Comparison of ENCODE assay signal across 25 cellular contexts in the genomic region with DNA sequence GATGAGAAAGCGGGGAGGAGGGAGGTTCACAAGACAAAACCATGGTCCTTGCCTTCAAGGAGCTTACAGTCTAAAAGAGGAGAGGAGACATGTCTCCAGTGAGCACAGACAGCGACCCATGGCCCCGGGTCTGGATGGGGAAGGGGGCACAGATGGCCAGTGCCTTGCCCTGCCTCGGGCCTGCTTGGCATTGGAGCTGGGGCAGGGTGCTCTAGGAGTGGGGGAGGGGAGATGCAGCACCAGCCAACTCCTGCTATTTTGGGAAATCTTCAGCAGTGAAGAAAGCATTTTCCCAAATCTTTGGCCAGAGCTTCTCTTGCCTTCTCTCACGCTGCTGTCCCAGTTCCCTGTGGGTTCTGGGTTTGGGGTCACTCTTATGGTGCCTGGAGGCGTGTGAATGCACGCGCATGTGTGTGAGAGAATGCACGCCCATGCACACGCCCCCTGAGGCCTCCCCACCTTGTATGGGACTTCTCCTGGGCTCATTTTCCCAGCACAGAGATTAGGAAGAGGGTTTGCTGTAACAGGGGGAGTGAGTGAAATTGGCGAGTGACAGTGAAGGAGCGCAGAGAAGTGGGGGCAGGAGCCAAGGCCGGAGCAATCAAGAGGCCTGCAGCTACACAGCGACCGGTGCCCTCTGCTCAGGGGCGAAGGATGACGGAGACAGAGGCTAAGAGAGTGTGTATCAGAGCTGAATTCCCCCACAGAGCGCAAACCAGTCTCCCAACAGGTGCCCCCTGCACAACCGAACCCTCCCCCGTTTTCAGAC.
DNase-seq lines count a peak whose midpoint lies in the region; ATAC-seq, FAIRE-seq and TF ChIP-seq lines count a peak whose summit lies in the region.
"Had no signal": no experiment of that assay in that cellular context is flagged by ENCODE, and none has a peak within 500 bp of the region (broad histone marks: within the 10 kb centered on the region; RNA-seq: fewer than 3 reads in every experiment).

No MANE protein-coding gene starts in this region.

- intact Hi-C loops in left ventricle myocardium superior (cut with micrococcal nuclease): no loop called here

- no peak overlapping the region for H3K23ac ChIP-seq in H9 (ENCODE audit: insufficient read length, low read depth, low read length)
- no peak overlapping the region for H3K23ac ChIP-seq in H1 (ENCODE audit: insufficient read length)

- H3K27ac ChIP-seq in H9 (ENCODE audit: insufficient read length, low read depth, low read length) (no peak overlapping the region), H1 (ENCODE audit: low read depth, low read length) (no peak overlapping the region), neural progenitor cell (no peak overlapping the region)
- H3K27ac ChIP-seq: BLaER1 treated with 17β-estradiol and CSF1 and Interleukin-3, amounts not matched to agents 10 nM and 100 nM had no signal

- no peak for TF ChIP-seq RAD21 in H1 (IDR thresholded peaks at IDR 0.05 in 1 of 2, conservative IDR thresholded peaks at IDR 0.05 in 1 of 2; ENCODE audit: low read depth in 2 of 2, low read length in 2 of 2)

- H3K4me3 Mint-ChIP-seq in H9: no peak overlapping the region
- no peak overlapping the region for H3K4me3 Mint-ChIP-seq in neural progenitor cell
- H3K4me3 Mint-ChIP-seq in activated T-cell treated with anti-CD3 and anti-CD28 coated beads, Interleukin-2, amount 50 U/mL, for 72 hours: no peak overlapping the region
- H3K4me3 Mint-ChIP-seq in naive thymus-derived CD8-positive, alpha-beta T cell: no peak overlapping the region
- H3K4me3 Mint-ChIP-seq: CD4-positive, alpha-beta memory T cell had no signal

- H2BK12ac ChIP-seq in H9 (ENCODE audit: insufficient read length, low read depth, low read length) (no peak overlapping the region), H1 (ENCODE audit: low read depth, low read length) (peak overlapping the region; percentile 42; the same call in 1 of the 2 replicates)

- no peak overlapping the region for H3K18ac ChIP-seq in H9 (ENCODE audit: insufficient read length, low read depth, low read length)
- no peak overlapping the region for H3K18ac ChIP-seq in H1 (ENCODE audit: extremely low read depth, low read length)

- peak; percentile 39 for ATAC-seq in left ventricle myocardium superior
- ATAC-seq in activated T-cell treated with anti-CD3 and anti-CD28 coated beads, Interleukin-2, amount 50 U/mL, for 72 hours (replicated peaks in 1 of 2): no peak
- ATAC-seq in naive thymus-derived CD8-positive, alpha-beta T cell: no peak

- WGBS in H9 (ENCODE audit: extremely low coverage, insufficient read length, low lambda C conversion rate): no CpG with 5 or more reads among the region's 20 CpGs
- WGBS in H1 (ENCODE audit: extremely low coverage in 1 of 2, insufficient coverage in 1 of 2, insufficient read length in 1 of 2, insufficient replicate concordance in 2 of 2, low coverage in 1 of 2, low lambda C conversion rate in 2 of 2, missing lambda C conversion rate in 1 of 2), 2 experiments: 83% methylated on average over 20 of the region's 20 CpGs; no CpG with 5 or more reads in 1 of the 2 experiments

- peak overlapping the region; percentile 16; the same call in 1 of the 2 replicates for H3K14ac ChIP-seq in H9 (ENCODE audit: insufficient read depth, low read length)
- no peak overlapping the region for H3K14ac ChIP-seq in H1 (ENCODE audit: insufficient read length)

- H3K27ac Mint-ChIP-seq in H9 (peak overlapping the region in 1 of 3 experiments; percentile 86; a peak in 2 of 7 replicates), neural progenitor cell (peak overlapping the region; percentile 23)
- no peak overlapping the region for H3K27ac Mint-ChIP-seq in activated T-cell treated with anti-CD3 and anti-CD28 coated beads, Interleukin-2, amount 50 U/mL, for 72 hours
- H3K27ac Mint-ChIP-seq in naive thymus-derived CD8-positive, alpha-beta T cell: peak overlapping the region in 1 of 10 donors; percentile 66
- H3K27ac Mint-ChIP-seq: CD4-positive, alpha-beta memory T cell had no signal

- no peak overlapping the region for H2BK5ac ChIP-seq in H9 (ENCODE audit: insufficient read length, low read length)
- no peak overlapping the region; the same call in 1 of the 2 replicates for H2BK5ac ChIP-seq in H1 (ENCODE audit: low read depth, low read length)

- H3K79me1 ChIP-seq in H9 (ENCODE audit: insufficient read depth, low read depth, low read length, poor library complexity, severe bottlenecking): no peaks in the 10 kb centered on the region
- H3K79me1 ChIP-seq in H1 (ENCODE audit: low read depth, low read length): no peaks in the 10 kb centered on the region

- TF ChIP-seq POLR2A in H1 (IDR thresholded peaks at IDR 0.05; ENCODE audit: control extremely low read depth in 1 of 2, low read depth in 2 of 2, low read length in 2 of 2): no peak

- H3K36me3 ChIP-seq in H1 (ENCODE audit: control insufficient read depth in 2 of 4, insufficient read depth in 4 of 4, low read length in 3 of 4) (no peaks in the 10 kb centered on the region; a peak in 1 of 8 replicates), neural progenitor cell (no peaks in the 10 kb centered on the region)
- H3K36me3 ChIP-seq: BLaER1 treated with 17β-estradiol and CSF1 and Interleukin-3, amounts not matched to agents 10 nM and 100 nM had no signal

- H3K79me2 ChIP-seq in H9 (ENCODE audit: insufficient read depth, low read length) (no peaks in the 10 kb centered on the region), H1 (ENCODE audit: control insufficient read depth in 1 of 2, insufficient read depth in 2 of 2, low read length in 2 of 2) (no peaks in the 10 kb centered on the region), neural progenitor cell (ENCODE audit: low read depth) (no peaks in the 10 kb centered on the region)

- H3K4me2 ChIP-seq in H9 (ENCODE audit: insufficient read depth, insufficient read length, low read length): no peak overlapping the region
- H3K4me2 ChIP-seq in H1 (ENCODE audit: insufficient read depth in 1 of 2, low read depth in 2 of 2, low read length in 2 of 2): no peak overlapping the region
- H3K4me2 ChIP-seq in neural progenitor cell: no peak overlapping the region
- H3K4me2 ChIP-seq: BLaER1 treated with 17β-estradiol and CSF1 and Interleukin-3, amounts not matched to agents 10 nM and 100 nM had no signal

- H3K27me3 Mint-ChIP-seq in H9 (ENCODE audit: low read depth): no peaks in the 10 kb centered on the region; the same call in 1 of the 2 replicates
- peaks cover 11% of the 10 kb centered on the region for H3K27me3 Mint-ChIP-seq in neural progenitor cell (ENCODE audit: insufficient read depth, low read depth)
- H3K27me3 Mint-ChIP-seq in activated T-cell treated with anti-CD3 and anti-CD28 coated beads, Interleukin-2, amount 50 U/mL, for 72 hours (ENCODE audit: low read depth): no peaks in the 10 kb centered on the region
- peaks cover 3 to 26% (median 17%) of the 10 kb centered on the region in 5 donors for H3K27me3 Mint-ChIP-seq in naive thymus-derived CD8-positive, alpha-beta T cell

- H4K8ac ChIP-seq in H9 (replicated peaks; ENCODE audit: insufficient read length, low read depth, low read length): no peak overlapping the region
- no peak overlapping the region for H4K8ac ChIP-seq in H1 (ENCODE audit: extremely low read depth, insufficient read depth, low read length)

- no peaks in the 10 kb centered on the region for H3F3A ChIP-seq in neural progenitor cell (ENCODE audit: low read depth)

- no peak overlapping the region for H2BK15ac ChIP-seq in H9 (ENCODE audit: low read depth, low read length)
- no peak overlapping the region for H2BK15ac ChIP-seq in H1 (ENCODE audit: low read length)

- H4K5ac ChIP-seq in H9 (ENCODE audit: insufficient read length, low read depth, low read length) (no peak overlapping the region), H1 (ENCODE audit: insufficient read length, low read depth, low read length) (no peak overlapping the region)

- H3K36me3 Mint-ChIP-seq in H9 (ENCODE audit: insufficient read depth in 1 of 3, low read depth in 3 of 3) (peaks cover 0 to 8% (median 2%) of the 10 kb centered on the region in 3 experiments; a peak in 4 of 7 replicates), neural progenitor cell (peaks cover 12% of the 10 kb centered on the region)
- no peaks in the 10 kb centered on the region for H3K36me3 Mint-ChIP-seq in activated T-cell treated with anti-CD3 and anti-CD28 coated beads, Interleukin-2, amount 50 U/mL, for 72 hours (ENCODE audit: insufficient read depth in 2 of 2)
- no peaks in the 10 kb centered on the region for H3K36me3 Mint-ChIP-seq in naive thymus-derived CD8-positive, alpha-beta T cell
- H3K36me3 Mint-ChIP-seq: CD4-positive, alpha-beta memory T cell had no signal

- no peak overlapping the region for H3K4ac ChIP-seq in H9 (ENCODE audit: low read depth, low read length)
- H3K4ac ChIP-seq in H1 (replicated peaks; ENCODE audit: insufficient read length, low read depth, low read length): no peak overlapping the region

- TF ChIP-seq CTCF in H9 (conservative IDR thresholded peaks at IDR 0.05): no peak
- TF ChIP-seq CTCF in H1 (IDR thresholded peaks at IDR 0.05; ENCODE audit: control extremely low read depth in 1 of 3, insufficient read depth in 1 of 3, low read depth in 1 of 3, low read length in 3 of 3): no peak
- TF ChIP-seq CTCF in neural progenitor cell (IDR thresholded peaks at IDR 0.05): no peak

- H3K4me1 ChIP-seq in H9 (ENCODE audit: insufficient read depth, low read length) (peaks cover 13% of the 10 kb centered on the region; the same call in 1 of the 2 replicates), H1 (replicated peaks in 1 of 4; ENCODE audit: control insufficient read depth in 3 of 4, insufficient read depth in 4 of 4, low read length in 3 of 4) (peaks cover 1 to 36% (median 17%) of the 10 kb centered on the region in 4 experiments), neural progenitor cell (peaks cover 15% of the 10 kb centered on the region)
- H3K4me1 ChIP-seq: Caco-2 had no signal

- H3K9ac ChIP-seq in H9 (ENCODE audit: extremely low read depth, insufficient read length, low read length) (no peak overlapping the region), H1 (replicated peaks in 1 of 4; ENCODE audit: extremely low read depth in 1 of 4, low read depth in 3 of 4, low read length in 3 of 4) (no peak overlapping the region), neural progenitor cell (no peak overlapping the region)
- H3K9ac ChIP-seq: BLaER1 treated with 17β-estradiol and CSF1 and Interleukin-3, amounts not matched to agents 10 nM and 100 nM had no signal

- no peak overlapping the region for H2BK20ac ChIP-seq in H9 (ENCODE audit: low read depth, low read length, poor library complexity, severe bottlenecking)
- H2BK20ac ChIP-seq in H1 (ENCODE audit: low read length): no peak overlapping the region

- H4K20me1 ChIP-seq in H9 (ENCODE audit: control insufficient read depth, insufficient read depth, insufficient read length): no peaks in the 10 kb centered on the region
- no peaks in the 10 kb centered on the region for H4K20me1 ChIP-seq in H1 (replicated peaks in 1 of 2; ENCODE audit: control insufficient read depth in 1 of 2, insufficient read depth in 2 of 2, low read length in 2 of 2)
- H4K20me1 ChIP-seq in neural progenitor cell (ENCODE audit: low read depth): no peaks in the 10 kb centered on the region

- H2AFZ ChIP-seq in H9 (ENCODE audit: low read length): no peak overlapping the region
- no peak overlapping the region for H2AFZ ChIP-seq in H1 (ENCODE audit: low read length)
- no peak overlapping the region for H2AFZ ChIP-seq in neural progenitor cell (replicated peaks)

- H3K9me3 ChIP-seq in H9 (ENCODE audit: control insufficient read depth, low read depth, low read length) (no peaks in the 10 kb centered on the region), H1 (ENCODE audit: insufficient read depth in 2 of 2, low read depth in 1 of 2, low read length in 1 of 2) (no peaks in the 10 kb centered on the region), neural progenitor cell (ENCODE audit: low read depth) (no peaks in the 10 kb centered on the region)
- H3K9me3 ChIP-seq: BLaER1 treated with 17β-estradiol and CSF1 and Interleukin-3, amounts not matched to agents 10 nM and 100 nM; Caco-2 had no signal

- CTCF ChIA-PET in H1 (lab: Charles Lee; ENCODE audit: partially characterized antibody): interaction anchor here (0.7 to 6.3 kb wide), 12 partner anchors 13 to 330 kb away, joined by 3 to 26 read pairs (median 4); partner anchors contain the start of gene SEMA5B

- no peaks in the 10 kb centered on the region for H3K23me2 ChIP-seq in H9 (ENCODE audit: insufficient read length, low read depth, low read length, poor library complexity, severe bottlenecking)
- no peaks in the 10 kb centered on the region; the same call in 1 of the 2 replicates for H3K23me2 ChIP-seq in H1 (ENCODE audit: low read depth, low read length)

- H4K91ac ChIP-seq in H9 (ENCODE audit: insufficient read length, low read depth, low read length) (no peak overlapping the region), H1 (replicated peaks; ENCODE audit: insufficient read length, low read length) (no peak overlapping the region)

- no peak for FAIRE-seq in H1 (lab: Jason Lieb, UNC)
- FAIRE-seq: GM12892, RCC 7860 had no signal

- DNase-seq in H9 (no peak), H1 (ENCODE audit: low read depth in 1 of 2, low spot score in 2 of 2) (no peak), left ventricle myocardium superior (peak; percentile 47), neural progenitor cell (ENCODE audit: low spot score) (no peak), retina (no peak)
- DNase-seq in activated T-cell treated with anti-CD3 and anti-CD28 coated beads, Interleukin-2, amount 50 U/mL, for 72 hours: no peak
- no peak for DNase-seq in activated T-cell treated with anti-CD3 and anti-CD28 coated beads, Interleukin-2, amount 50 U/mL, for 48 hours
- no peak for DNase-seq in naive thymus-derived CD8-positive, alpha-beta T cell
- DNase-seq: 8988T; Caco-2; CD4-positive, alpha-beta memory T cell; DMS 273 treated with DMSO at 0.1 percent for 48 hours; DMS79 treated with DMSO at 0.1 percent for 48 hours; GOT3; IMR-90; MV-4-11; NCI-H1105 treated with DMSO at 0.1 percent for 48 hours; NCI-H1694; NCI-H2081 treated with DMSO at 0.1 percent for 48 hours; NCI-H2171 treated with DMSO at 0.1 percent for 48 hours; NCI-H526 treated with DMSO at 0.1 percent for 48 hours; OCI-M1 had no signal

- no peak for TF ChIP-seq EP300 in H1 (IDR thresholded peaks at IDR 0.05; ENCODE audit: borderline replicate concordance in 1 of 2, low read depth in 2 of 2, low read length in 2 of 2)

- no peak overlapping the region for H2AK5ac ChIP-seq in H9 (ENCODE audit: insufficient read length, low read length)
- no peak overlapping the region for H2AK5ac ChIP-seq in H1 (ENCODE audit: low read depth, low read length)

- no peak overlapping the region for H3T11ph ChIP-seq in H9 (ENCODE audit: low read length)

- H3K9me3 Mint-ChIP-seq in H9 (no peaks in the 10 kb centered on the region), neural progenitor cell (no peaks in the 10 kb centered on the region)
- no peaks in the 10 kb centered on the region for H3K9me3 Mint-ChIP-seq in activated T-cell treated with anti-CD3 and anti-CD28 coated beads, Interleukin-2, amount 50 U/mL, for 72 hours
- H3K9me3 Mint-ChIP-seq in naive thymus-derived CD8-positive, alpha-beta T cell: no peaks in the 10 kb centered on the region

- H3K4me1 Mint-ChIP-seq in H9: peaks cover 52 to 64% of the 10 kb centered on the region in 2 experiments
- peaks cover 29% of the 10 kb centered on the region for H3K4me1 Mint-ChIP-seq in neural progenitor cell
- H3K4me1 Mint-ChIP-seq in activated T-cell treated with anti-CD3 and anti-CD28 coated beads, Interleukin-2, amount 50 U/mL, for 72 hours (ENCODE audit: low read depth): no peaks in the 10 kb centered on the region
- peaks cover 0 to 1% (median 0%) of the 10 kb centered on the region in 4 donors for H3K4me1 Mint-ChIP-seq in naive thymus-derived CD8-positive, alpha-beta T cell
- H3K4me1 Mint-ChIP-seq: CD4-positive, alpha-beta memory T cell had no signal

- H3K27me3 ChIP-seq in H9 (ENCODE audit: insufficient read depth, low read length): no peaks in the 10 kb centered on the region
- H3K27me3 ChIP-seq in H1 (replicated peaks in 1 of 4; ENCODE audit: control insufficient read depth in 3 of 4, extremely low read depth in 1 of 4, insufficient read depth in 3 of 4, low read length in 3 of 4): no peaks in the 10 kb centered on the region
- H3K27me3 ChIP-seq in neural progenitor cell: no peaks in the 10 kb centered on the region
- H3K27me3 ChIP-seq: BLaER1 treated with 17β-estradiol and CSF1 and Interleukin-3, amounts not matched to agents 10 nM and 100 nM had no signal

- POLR2A ChIA-PET in H1 (lab: Charles Lee; ENCODE audit: partially characterized antibody): interaction anchor here (0.6 to 1.5 kb wide), 7 partner anchors 9 to 314 kb away, joined by 3 to 6 read pairs (median 3); no protein-coding TSS in a partner anchor
- POLR2A ChIA-PET in naive thymus-derived CD8-positive, alpha-beta T cell (lab: Charles Lee): no interaction called here

- H2BK120ac ChIP-seq in H9 (ENCODE audit: low read depth, low read length, poor library complexity, severe bottlenecking) (no peak overlapping the region), H1 (replicated peaks; ENCODE audit: low read depth, low read length) (no peak overlapping the region)

- H3K4me3 ChIP-seq in H1 (ENCODE audit: extremely low read depth in 1 of 4, insufficient read depth in 2 of 4, low read depth in 3 of 4, low read length in 4 of 4) (no peak overlapping the region), neural progenitor cell (no peak overlapping the region)
- H3K4me3 ChIP-seq: BLaER1 treated with 17β-estradiol and CSF1 and Interleukin-3, amounts not matched to agents 10 nM and 100 nM had no signal

- no peak overlapping the region for H3K56ac ChIP-seq in H9 (ENCODE audit: insufficient read length, low read depth, low read length)
- no peak overlapping the region for H3K56ac ChIP-seq in H1 (replicated peaks; ENCODE audit: insufficient read length, low read depth, low read length)
